ENCODE assay signal across 13 cellular contexts in the genomic region with DNA sequence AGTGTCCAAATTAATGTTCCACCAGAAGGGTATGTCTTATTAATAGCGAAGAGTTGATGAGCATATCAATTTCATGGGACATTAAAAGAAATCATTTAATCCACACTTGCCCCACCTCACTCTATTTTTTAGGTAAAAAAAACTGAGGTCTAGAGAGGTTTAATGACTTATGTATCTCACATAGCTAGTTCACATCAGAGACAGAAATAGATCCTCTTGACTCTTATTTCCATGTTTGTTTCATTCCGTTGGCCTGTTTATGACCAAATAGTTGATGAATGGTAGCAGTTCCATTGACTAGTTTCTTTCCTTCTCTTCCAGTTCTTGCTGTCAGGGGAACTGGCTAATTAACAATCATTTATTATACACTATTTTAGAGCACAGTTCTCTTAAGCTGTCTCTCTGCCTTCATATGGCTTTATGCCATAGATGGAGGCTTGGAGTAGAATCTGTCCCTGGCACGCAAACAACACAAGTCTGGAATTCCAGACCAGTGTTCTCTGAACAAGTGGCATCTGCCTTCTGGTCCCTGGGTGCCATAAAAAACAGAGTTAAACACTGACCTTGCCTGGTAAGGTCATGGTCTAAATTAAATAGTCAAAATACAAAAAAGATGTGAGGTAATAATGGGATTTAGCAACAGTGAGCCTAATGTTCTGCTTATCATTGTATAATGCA.
DNase-seq lines count a peak whose midpoint lies in the region; ATAC-seq and TF ChIP-seq lines count a peak whose summit lies in the region.
"Had no signal": no experiment of that assay in that cellular context is flagged by ENCODE, and none has a peak within 500 bp of the region (broad histone marks: within the 10 kb centered on the region; RNA-seq: fewer than 3 reads in every experiment).

No MANE protein-coding gene starts in this region.

- H3K9me3 ChIP-seq in heart right ventricle (peaks cover 0 to 18% (median 12%) of the 10 kb centered on the region in 11 donors), gastrocnemius medialis (peaks cover 0 to 6% (median 0%) of the 10 kb centered on the region in 3 donors)

- POLR2A ChIA-PET in WTC11 (lab: Charles Lee): interaction anchor here (0.5 kb wide), 1 partner anchor 359 kb away, joined by 3 read pairs; no protein-coding TSS in a partner anchor

- 0 out of 2 replicates have a peak overlapping the region, but pooled peaks have one; percentile 64 for H3K27ac Mint-ChIP-seq in WTC11
- no peak overlapping the region for H3K27ac Mint-ChIP-seq in natural killer cell

- H3K36me3 Mint-ChIP-seq in WTC11 (peaks cover 19% of the 10 kb centered on the region), natural killer cell (peaks cover 12% of the 10 kb centered on the region)

- H3K9me3 Mint-ChIP-seq in WTC11 (peaks cover 19% of the 10 kb centered on the region), natural killer cell (peaks cover 0 to 9% of the 10 kb centered on the region in 2 donors)

- ATAC-seq in WTC11: no peak
- ATAC-seq in heart right ventricle: peak in 7 of 8 donors; percentile 65 to 87 (median 71)
- ATAC-seq in gastrocnemius medialis: peak; percentile 58 to 71
- no peak for ATAC-seq in natural killer cell

- CTCF ChIA-PET in WTC11 (lab: Charles Lee): no interaction called here

- no peak overlapping the region for H3K4me3 ChIP-seq in heart right ventricle
- no peak overlapping the region for H3K4me3 ChIP-seq in gastrocnemius medialis
- H3K4me3 ChIP-seq: tibial nerve had no signal

- no peaks in the 10 kb centered on the region for H3K27me3 Mint-ChIP-seq in WTC11 (ENCODE audit: low read depth)
- no peaks in the 10 kb centered on the region for H3K27me3 Mint-ChIP-seq in natural killer cell (ENCODE audit: low read depth in 2 of 2)
- H3K27me3 Mint-ChIP-seq: CD4-positive, CD25-positive, alpha-beta regulatory T cell had no signal

- in situ Hi-C loops in gastrocnemius medialis (cut with MboI; ENCODE audit: low sequenced_read_pairs in 4 of 4): no loop called here

- peak; percentile 50 for DNase-seq in LHCN-M2 (ENCODE audit: low read depth)
- no peak for DNase-seq in WTC11 (ENCODE audit: low spot score)
- no peak for DNase-seq in heart right ventricle
- DNase-seq in gastrocnemius medialis: no peak
- DNase-seq in natural killer cell: no peak
- no peak for DNase-seq in KG1 (lab: John Stamatoyannopoulos, UW)
- DNase-seq in germinal center (ENCODE audit: low spot score): no peak
- DNase-seq: CD4-positive, CD25-positive, alpha-beta regulatory T cell; effector CD4-positive, alpha-beta T cell; MM.1S had no signal

- no peak for TF ChIP-seq POLR2A in gastrocnemius medialis (IDR thresholded peaks at IDR 0.05)

- H3K27me3 ChIP-seq in heart right ventricle (no peaks in the 10 kb centered on the region), gastrocnemius medialis (no peaks in the 10 kb centered on the region)
- H3K27me3 ChIP-seq: tibial nerve had no signal

- H3K4me3 Mint-ChIP-seq in WTC11 (no peak overlapping the region), natural killer cell (no peak overlapping the region)
- H3K4me3 Mint-ChIP-seq: CD4-positive, CD25-positive, alpha-beta regulatory T cell had no signal

- peaks cover 23% of the 10 kb centered on the region for H3K4me1 Mint-ChIP-seq in WTC11
- peaks cover 24 to 27% of the 10 kb centered on the region in 2 donors for H3K4me1 Mint-ChIP-seq in natural killer cell

- peak overlapping the region; percentile 4 to 80 (median 65) for H3K27ac ChIP-seq in heart right ventricle
- H3K27ac ChIP-seq in gastrocnemius medialis: peak overlapping the region in 3 of 4 donors; percentile 4 to 59 (median 8)
- H3K27ac ChIP-seq: parathyroid adenoma, tibial nerve, VCaP had no signal

- TF ChIP-seq CTCF in WTC11 (IDR thresholded peaks at IDR 0.05): no peak
- TF ChIP-seq CTCF in heart right ventricle (IDR thresholded peaks at IDR 0.05): no peak
- TF ChIP-seq CTCF in gastrocnemius medialis (IDR thresholded peaks at IDR 0.05 in 4 of 5, conservative IDR thresholded peaks at IDR 0.05 in 1 of 5): no peak
- no peak for TF ChIP-seq CTCF in natural killer cell (IDR thresholded peaks at IDR 0.05)

- intact Hi-C loops in heart right ventricle (cut with DNase I): loop anchor here in 1 of 10 donors (10.0 kb wide), 1 partner anchor 368 kb away; no protein-coding TSS in a partner anchor
- intact Hi-C loops in gastrocnemius medialis (cut with DNase I; ENCODE audit: low total_unique reads): no loop called here
- intact Hi-C loops in natural killer cell (cut with micrococcal nuclease): no loop called here

- H3K4me1 ChIP-seq in heart right ventricle: peaks cover 3 to 62% (median 23%) of the 10 kb centered on the region in 9 donors
- H3K4me1 ChIP-seq in gastrocnemius medialis: peaks cover 51 to 52% of the 10 kb centered on the region in 2 donors
- H3K4me1 ChIP-seq: parathyroid adenoma had no signal

- H3K36me3 ChIP-seq in heart right ventricle (peaks cover 0 to 9% (median 0%) of the 10 kb centered on the region in 9 donors), gastrocnemius medialis (no peaks in the 10 kb centered on the region)

- WGBS in heart right ventricle, 2 donors: 15 to 44% methylated on average over 3 of the region's 3 CpGs

TF ChIP-seq in WTC11, 78 proteins besides CTCF, POLR2A, EP300 and RAD21 (continues in another document):
- TF ChIP-seq, protein P1, sequence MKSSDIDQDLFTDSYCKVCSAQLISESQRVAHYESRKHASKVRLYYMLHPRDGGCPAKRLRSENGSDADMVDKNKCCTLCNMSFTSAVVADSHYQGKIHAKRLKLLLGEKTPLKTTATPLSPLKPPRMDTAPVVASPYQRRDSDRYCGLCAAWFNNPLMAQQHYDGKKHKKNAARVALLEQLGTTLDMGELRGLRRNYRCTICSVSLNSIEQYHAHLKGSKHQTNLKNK (CRISPR knock-in tag; IDR thresholded peaks at IDR 0.05): no peak
- TF ChIP-seq ZNF138 (CRISPR knock-in tag; conservative IDR thresholded peaks at IDR 0.05): no peak
- TF ChIP-seq SMAD4 (CRISPR knock-in tag; IDR thresholded peaks at IDR 0.05): no peak
- TF ChIP-seq RELA (CRISPR knock-in tag; IDR thresholded peaks at IDR 0.05; ENCODE audit: borderline replicate concordance): no peak
- TF ChIP-seq ZNF317 (CRISPR knock-in tag; IDR thresholded peaks at IDR 0.05; ENCODE audit: borderline replicate concordance, low read depth): no peak
- no peak for TF ChIP-seq E2F5 (CRISPR knock-in tag; IDR thresholded peaks at IDR 0.05)
- no peak for TF ChIP-seq ZBTB21 (CRISPR knock-in tag; IDR thresholded peaks at IDR 0.05; ENCODE audit: borderline replicate concordance)
- TF ChIP-seq, protein P2, sequence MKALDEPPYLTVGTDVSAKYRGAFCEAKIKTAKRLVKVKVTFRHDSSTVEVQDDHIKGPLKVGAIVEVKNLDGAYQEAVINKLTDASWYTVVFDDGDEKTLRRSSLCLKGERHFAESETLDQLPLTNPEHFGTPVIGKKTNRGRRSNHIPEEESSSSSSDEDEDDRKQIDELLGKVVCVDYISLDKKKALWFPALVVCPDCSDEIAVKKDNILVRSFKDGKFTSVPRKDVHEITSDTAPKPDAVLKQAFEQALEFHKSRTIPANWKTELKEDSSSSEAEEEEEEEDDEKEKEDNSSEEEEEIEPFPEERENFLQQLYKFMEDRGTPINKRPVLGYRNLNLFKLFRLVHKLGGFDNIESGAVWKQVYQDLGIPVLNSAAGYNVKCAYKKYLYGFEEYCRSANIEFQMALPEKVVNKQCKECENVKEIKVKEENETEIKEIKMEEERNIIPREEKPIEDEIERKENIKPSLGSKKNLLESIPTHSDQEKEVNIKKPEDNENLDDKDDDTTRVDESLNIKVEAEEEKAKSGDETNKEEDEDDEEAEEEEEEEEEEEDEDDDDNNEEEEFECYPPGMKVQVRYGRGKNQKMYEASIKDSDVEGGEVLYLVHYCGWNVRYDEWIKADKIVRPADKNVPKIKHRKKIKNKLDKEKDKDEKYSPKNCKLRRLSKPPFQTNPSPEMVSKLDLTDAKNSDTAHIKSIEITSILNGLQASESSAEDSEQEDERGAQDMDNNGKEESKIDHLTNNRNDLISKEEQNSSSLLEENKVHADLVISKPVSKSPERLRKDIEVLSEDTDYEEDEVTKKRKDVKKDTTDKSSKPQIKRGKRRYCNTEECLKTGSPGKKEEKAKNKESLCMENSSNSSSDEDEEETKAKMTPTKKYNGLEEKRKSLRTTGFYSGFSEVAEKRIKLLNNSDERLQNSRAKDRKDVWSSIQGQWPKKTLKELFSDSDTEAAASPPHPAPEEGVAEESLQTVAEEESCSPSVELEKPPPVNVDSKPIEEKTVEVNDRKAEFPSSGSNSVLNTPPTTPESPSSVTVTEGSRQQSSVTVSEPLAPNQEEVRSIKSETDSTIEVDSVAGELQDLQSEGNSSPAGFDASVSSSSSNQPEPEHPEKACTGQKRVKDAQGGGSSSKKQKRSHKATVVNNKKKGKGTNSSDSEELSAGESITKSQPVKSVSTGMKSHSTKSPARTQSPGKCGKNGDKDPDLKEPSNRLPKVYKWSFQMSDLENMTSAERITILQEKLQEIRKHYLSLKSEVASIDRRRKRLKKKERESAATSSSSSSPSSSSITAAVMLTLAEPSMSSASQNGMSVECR (CRISPR knock-in tag; IDR thresholded peaks at IDR 0.05; ENCODE audit: borderline replicate concordance): no peak
- TF ChIP-seq ATF6 (CRISPR knock-in tag; IDR thresholded peaks at IDR 0.05): no peak
- no peak for TF ChIP-seq ESRRA (CRISPR knock-in tag; IDR thresholded peaks at IDR 0.05; ENCODE audit: borderline replicate concordance)

Comparison
In these comparisons a context has a peak if more than half of its experiments do, and no peak if none do; other contexts are left out.
1. ATAC-seq: peak in heart right ventricle (7 of 8) and gastrocnemius medialis (2 of 2); none in WTC11 (single experiment) and natural killer cell (0 of 3).